In genomic region chr6:127436578-127437110, GRCh38 we compare ENCODE assay signal across 14 cellular contexts. TPM values are rescaled to one million over a fixed set of nuclear protein-coding genes. Genes with fewer than 3 reads are reported as not detected.
"Had no signal": no experiment of that assay in that cellular context is flagged by ENCODE, and none has a peak within 500 bp of the region (broad histone marks: within the 10 kb centered on the region; RNA-seq: fewer than 3 reads in every experiment).

No MANE protein-coding gene starts in this region.

- H3K4me3 ChIP-seq: heart left ventricle, mucosa of descending colon had no signal

- H3K27ac ChIP-seq: epithelial cell of prostate, heart left ventricle had no signal

- H3K4me1 ChIP-seq: heart left ventricle had no signal

- H3K27me3 ChIP-seq: heart left ventricle had no signal

- H3K9me3 ChIP-seq: heart left ventricle, mucosa of descending colon had no signal

- DNase-seq: activated CD4-positive, alpha-beta T cell treated with anti-CD3 and anti-CD28 coated beads, Interleukin-2, amount 50 U/mL, for 1 hour; activated naive CD4-positive, alpha-beta T cell treated with anti-CD3 and anti-CD28 coated beads for 36 hours; activated T-cell treated with anti-CD3 and anti-CD28 coated beads for 4 hours; caudate nucleus; effector memory CD8-positive, alpha-beta T cell; heart left ventricle; mucosa of descending colon; stimulated activated CD4-positive, alpha-beta T cell treated with anti-CD3 and anti-CD28 coated beads, Interleukin-4, amount 100 ng/mL, for 1 hour; stimulated activated CD8-positive, alpha-beta memory T cell treated with anti-CD3 and anti-CD28 coated beads, Interleukin-4, amount 100 ng/mL, for 48 hours; stimulated activated naive CD8-positive, alpha-beta T cell treated with anti-CD3 and anti-CD28 coated beads, Interleukin-15, Interleukin-2, amounts not matched to agents 100 U/mL and 50 U/mL, for 24 hours had no signal

- H3K36me3 ChIP-seq: heart left ventricle had no signal

- ATAC-seq: activated T-helper 17 cell treated with anti-CD3 and anti-CD28 coated beads, Interleukin-2, amount 50 U/mL, for 72 hours; effector memory CD8-positive, alpha-beta T cell; mucosa of descending colon; natural killer cell treated with Interleukin-12 subunit alpha and Interleukin-12 subunit beta and Interleukin-15 and Interleukin-18, amount 100 ng/mL, for 72 hours; stimulated activated naive CD8-positive, alpha-beta T cell treated with anti-CD3 and anti-CD28 coated beads, Interleukin-15, Interleukin-2, amounts not matched to agents 100 U/mL and 50 U/mL, for 24 hours had no signal

RNA-seq across cellular contexts. Expression of gene KIAA0408, which starts 22.5 kb away (rescaled TPM):
- total RNA-seq: lung microvascular endothelial cell had no signal
